ENCODE assay signal across 8 cellular contexts in genomic region chr6:169701953-169702639, GRCh38. TPM values are rescaled to one million over a fixed set of nuclear protein-coding genes. Genes with fewer than 3 reads are reported as not detected.
DNase-seq lines count a peak whose midpoint lies in the region; ATAC-seq and TF ChIP-seq lines count a peak whose summit lies in the region.

C6orf120 (plus strand) TSS chr6:169702126; CDS start chr6:169702460, 334 bp downstream.
WDR27 (minus strand) TSS chr6:169702029; CDS start chr6:169689005, 13,024 bp downstream.

- peaks cover 13% of the 10 kb centered on the region for H3K4me1 Mint-ChIP-seq in Caco-2 (ENCODE audit: low read depth, unreplicated experiment)

- H3K27ac ChIP-seq in mesodermal cell (ENCODE audit: low read depth, low read length, severe bottlenecking) = peak within 1 kb of the TSS; percentile 88

- CTCF ChIA-PET in Caco-2 (lab: Charles Lee) = no interaction called here

- H3K36me3 ChIP-seq in Caco-2 (ENCODE audit: control insufficient read depth, insufficient read depth, low read length) = peaks cover 1% of the 10 kb centered on the region
- H3K36me3 ChIP-seq in NT2/D1 (ENCODE audit: insufficient read depth, insufficient read length, low read length) = peaks cover 40% of the 10 kb centered on the region
- H3K36me3 ChIP-seq in mesodermal cell (ENCODE audit: control insufficient read depth, insufficient read depth, low read length) = peaks cover 37% of the 10 kb centered on the region

- peak within 1 kb of the TSS; percentile 87 for H3K4me3 ChIP-seq in Caco-2 (ENCODE audit: low read depth, low read length)
- peak within 1 kb of the TSS; percentile 94 for H3K4me3 ChIP-seq in NT2/D1 (ENCODE audit: insufficient read length, low read depth)
- H3K4me3 ChIP-seq in mesodermal cell (ENCODE audit: extremely low read depth, insufficient read depth, low read length, poor library complexity, severe bottlenecking) = peak within 1 kb of the TSS; percentile 83

- no peaks in the 10 kb centered on the region for H3K9me3 ChIP-seq in Caco-2
- H3K9me3 ChIP-seq in NT2/D1 (ENCODE audit: insufficient read depth, low read length) = no peaks in the 10 kb centered on the region
- H3K9me3 ChIP-seq in mesodermal cell (ENCODE audit: control insufficient read depth, low read length) = no peaks in the 10 kb centered on the region

- no TSS peak for BruUV-seq in Caco-2 (replicated peaks; lab: Mats Ljungman, UMichigan)

- in situ Hi-C loops in endometrial microvascular endothelial cells (cut with HindIII; ENCODE audit: inconsistent ontology term, low pct_unique_long_range_greater_than_20kb, low sequenced_read_pairs) = no loop called here

- peak within 1 kb of the TSS; percentile 97 for H3K9ac ChIP-seq in NT2/D1 (ENCODE audit: insufficient read length, low read depth)

- intact Hi-C loops in Caco-2 (cut with micrococcal nuclease; ENCODE audit: unreplicated experiment) = loop anchor here (1.0 to 5.0 kb wide), 4 partner anchors 49 to 850 kb away; partner anchors contain the start of genes DLL1, DYNLT2, ERMARD and PSMB1

- no peaks in the 10 kb centered on the region for H3K9me3 Mint-ChIP-seq in Caco-2 (ENCODE audit: unreplicated experiment)

- 0 to 1% methylated on average over 53 to 63 of the region's 73 CpGs for WGBS in mesodermal cell (ENCODE audit: insufficient coverage in 2 of 2), 2 experiments

- no peak for TF ChIP-seq CTCF in Caco-2 (IDR thresholded peaks at IDR 0.05; ENCODE audit: insufficient read depth in 1 of 2, low read depth in 1 of 2, low read length in 1 of 2, severe bottlenecking in 1 of 2, unreplicated experiment in 1 of 2)

- H3K27me3 Mint-ChIP-seq in Caco-2 (ENCODE audit: insufficient read depth, unreplicated experiment) = no peaks in the 10 kb centered on the region

- peak; percentile 94 for ATAC-seq in GM21381 (IDR thresholded peaks at IDR 0.05; ENCODE audit: unreplicated experiment)

- H3K36me3 Mint-ChIP-seq in Caco-2 (ENCODE audit: insufficient read depth, unreplicated experiment) = peaks cover 48% of the 10 kb centered on the region

- peaks cover 25% of the 10 kb centered on the region for H3K4me1 ChIP-seq in Caco-2
- no peaks in the 10 kb centered on the region for H3K4me1 ChIP-seq in NT2/D1 (ENCODE audit: insufficient read depth, insufficient read length)
- peaks cover 16% of the 10 kb centered on the region for H3K4me1 ChIP-seq in mesodermal cell (ENCODE audit: control insufficient read depth, insufficient read depth, low read length, poor library complexity, severe bottlenecking)

- H3K27me3 ChIP-seq in Caco-2 (replicated peaks; ENCODE audit: control insufficient read depth, insufficient read depth, low read length) (no peaks in the 10 kb centered on the region), NT2/D1 (ENCODE audit: insufficient read depth, insufficient read length) (no peaks in the 10 kb centered on the region)

- DNase-seq in Caco-2 (peak; percentile 95 to 97), HUDEP-2 (lab: John Stamatoyannopoulos, UW; ENCODE audit: unreplicated experiment in 76 of 76) (peak; percentile 62 to 99 (median 97)), NT2/D1 (ENCODE audit: low read depth, low spot score) (peak; percentile 82)
- DNase-seq in activated CD8-positive, alpha-beta memory T cell treated with anti-CD3 and anti-CD28 coated beads, Interleukin-2, amount 50 U/mL, for 1 hour (ENCODE audit: extremely low read depth) = peak; percentile 93
- DNase-seq in stimulated activated CD8-positive, alpha-beta memory T cell treated with anti-CD3 and anti-CD28 coated beads, Interleukin-15, amount 100 ng/mL, for 4 hours (ENCODE audit: low read depth in 2 of 2) = peak; percentile 99

- POLR2A ChIA-PET in Caco-2 (lab: Charles Lee) = interaction anchor here (0.6 to 1.7 kb wide), 4 partner anchors 10 to 84 kb away, joined by 3 read pairs; no protein-coding TSS in a partner anchor

- H3K4me3 Mint-ChIP-seq in Caco-2 (ENCODE audit: unreplicated experiment) = peak within 1 kb of the TSS; percentile 85

- peak within 1 kb of the TSS; percentile 85 for H3K27ac Mint-ChIP-seq in Caco-2 (ENCODE audit: unreplicated experiment)

RNA-seq across cellular contexts. Expression of gene C6orf120, which starts in this region (rescaled TPM):
- total RNA-seq in Caco-2 (2022) = 24.9 and 26.4 TPM in 2 replicates
- 40.0 TPM for total RNA-seq in endometrial microvascular endothelial cells (ENCODE audit: inconsistent ontology term)
- 31.6 TPM for polyA plus RNA-seq in mesodermal cell (2013, experiment 1 of 2)
- polyA plus RNA-seq in mesodermal cell (2013, experiment 2 of 2) = 30.6 TPM

RNA-seq across cellular contexts. Expression of gene WDR27, which starts in this region (rescaled TPM):
- total RNA-seq in Caco-2 (2022) (62.9 and 70.1 TPM in 2 replicates), endometrial microvascular endothelial cells (ENCODE audit: inconsistent ontology term) (22.3 TPM)
- polyA plus RNA-seq in mesodermal cell (2013, experiment 1 of 2) = 64.7 TPM
- polyA plus RNA-seq in mesodermal cell (2013, experiment 2 of 2) = 51.9 TPM

Comparison
In these comparisons a context has a peak if more than half of its experiments do, and no peak if none do; other contexts are left out.
1. Peak in every context shown above with its lines: DNase-seq, ATAC-seq, H3K4me3 ChIP-seq and H3K27ac ChIP-seq.